ENCODE assay signal across 20 cellular contexts in genomic region chr16:28592979-28593553, GRCh38. TPM values are rescaled to one million over a fixed set of nuclear protein-coding genes. Genes with fewer than 3 reads are reported as not detected.
DNase-seq lines count a peak whose midpoint lies in the region; ATAC-seq and TF ChIP-seq lines count a peak whose summit lies in the region.
"Had no signal": no experiment of that assay in that cellular context is flagged by ENCODE, and none has a peak within 500 bp of the region (broad histone marks: within the 10 kb centered on the region; RNA-seq: fewer than 3 reads in every experiment).

No MANE protein-coding gene starts in this region.

- no peak overlapping the region for H2AK5ac ChIP-seq in neuronal stem cell (ENCODE audit: low read depth, low read length)

- no peak for TF ChIP-seq CTCF in adrenal gland (IDR thresholded peaks at IDR 0.05)

- no peaks in the 10 kb centered on the region for H3K9me3 ChIP-seq in CD4-positive, CD25-positive, alpha-beta regulatory T cell (ENCODE audit: control insufficient read depth in 2 of 2, low read length in 2 of 2)
- H3K9me3 ChIP-seq in neuronal stem cell (replicated peaks in 1 of 2; ENCODE audit: control insufficient read depth in 2 of 2, insufficient read depth in 1 of 2, low read depth in 1 of 2, low read length in 2 of 2) (no peaks in the 10 kb centered on the region), adrenal gland (replicated peaks in 1 of 3) (no peaks in the 10 kb centered on the region)

- H3K4me1 ChIP-seq in CD4-positive, CD25-positive, alpha-beta regulatory T cell (ENCODE audit: control insufficient read depth, insufficient read depth, low read length, poor library complexity, severe bottlenecking) = no peaks in the 10 kb centered on the region
- H3K4me1 ChIP-seq in neuronal stem cell (ENCODE audit: control insufficient read depth in 2 of 2, insufficient read depth in 1 of 2, low read depth in 1 of 2, low read length in 2 of 2) (peaks cover 11 to 15% of the 10 kb centered on the region in 2 donors), adrenal gland (replicated peaks in 1 of 2) (peaks cover 3 to 4% of the 10 kb centered on the region in 2 donors)

- H3K27ac Mint-ChIP-seq in activated naive CD4-positive, alpha-beta T cell treated with anti-CD3 and anti-CD28 coated beads, Interleukin-2, amount 50 U/mL, for 24 hours = peak overlapping the region; percentile 30
- H3K27ac Mint-ChIP-seq in CD4-positive, CD25-positive, alpha-beta regulatory T cell = peak overlapping the region; percentile 49 to 89 (median 86)
- peak overlapping the region; percentile 35 for H3K27ac Mint-ChIP-seq in activated naive CD8-positive, alpha-beta T cell treated with anti-CD3 and anti-CD28 coated beads, Interleukin-2, amount 10 ng/mL, durations not matched to agents 7 days and 5 days

- H3K4me1 Mint-ChIP-seq in activated naive CD4-positive, alpha-beta T cell treated with anti-CD3 and anti-CD28 coated beads, Interleukin-2, amount 50 U/mL, for 24 hours = peaks cover 7% of the 10 kb centered on the region
- peaks cover 0 to 5% (median 2%) of the 10 kb centered on the region in 4 donors for H3K4me1 Mint-ChIP-seq in CD4-positive, CD25-positive, alpha-beta regulatory T cell
- H3K4me1 Mint-ChIP-seq in activated naive CD8-positive, alpha-beta T cell treated with anti-CD3 and anti-CD28 coated beads, Interleukin-2, amount 10 ng/mL, durations not matched to agents 7 days and 5 days = peaks cover 17% of the 10 kb centered on the region

- H3K27me3 Mint-ChIP-seq in activated naive CD4-positive, alpha-beta T cell treated with anti-CD3 and anti-CD28 coated beads, Interleukin-2, amount 50 U/mL, for 24 hours = no peaks in the 10 kb centered on the region
- no peaks in the 10 kb centered on the region for H3K27me3 Mint-ChIP-seq in CD4-positive, CD25-positive, alpha-beta regulatory T cell
- H3K27me3 Mint-ChIP-seq in activated naive CD8-positive, alpha-beta T cell treated with anti-CD3 and anti-CD28 coated beads, Interleukin-2, amount 10 ng/mL, durations not matched to agents 7 days and 5 days = no peaks in the 10 kb centered on the region
- H3K27me3 Mint-ChIP-seq: CD4-positive, alpha-beta memory T cell had no signal

- no peak overlapping the region for H2BK15ac ChIP-seq in neuronal stem cell (ENCODE audit: low read length)

- H3K23ac ChIP-seq in neuronal stem cell (ENCODE audit: low read depth, low read length, poor library complexity) = no peak overlapping the region

- intact Hi-C loops in adrenal gland (cut with DNase I) = no loop called here

- no peak for TF ChIP-seq POLR2A in adrenal gland (IDR thresholded peaks at IDR 0.05)

- no peak overlapping the region for H3K9ac ChIP-seq in neuronal stem cell (ENCODE audit: low read depth, low read length, poor library complexity)

- POLR2A ChIA-PET in activated naive CD8-positive, alpha-beta T cell treated with anti-CD3 and anti-CD28 coated beads, Interleukin-2, amount 10 ng/mL, durations not matched to agents 7 days and 5 days (lab: Charles Lee) = no interaction called here

- no peak overlapping the region for H3K18ac ChIP-seq in neuronal stem cell (ENCODE audit: low read length)

- H3K4me2 ChIP-seq in neuronal stem cell (ENCODE audit: insufficient read depth, low read length, poor library complexity, severe bottlenecking) = no peak overlapping the region

- H3K9me3 Mint-ChIP-seq in activated naive CD4-positive, alpha-beta T cell treated with anti-CD3 and anti-CD28 coated beads, Interleukin-2, amount 50 U/mL, for 24 hours = no peaks in the 10 kb centered on the region
- H3K9me3 Mint-ChIP-seq in CD4-positive, CD25-positive, alpha-beta regulatory T cell = no peaks in the 10 kb centered on the region
- H3K9me3 Mint-ChIP-seq in activated naive CD8-positive, alpha-beta T cell treated with anti-CD3 and anti-CD28 coated beads, Interleukin-2, amount 10 ng/mL, durations not matched to agents 7 days and 5 days = no peaks in the 10 kb centered on the region

- H2BK5ac ChIP-seq in neuronal stem cell (ENCODE audit: low read length) = peak overlapping the region; percentile 39

- WGBS in neuronal stem cell (ENCODE audit: extremely low coverage in 2 of 2, insufficient read length in 2 of 2, insufficient replicate concordance in 1 of 2), 2 donors = no CpG with 5 or more reads among the region's 13 CpGs
- WGBS in adrenal gland, 4 donors = 86 to 96% (median 88%) methylated on average over 10 to 13 of the region's 13 CpGs

- no peak overlapping the region for H3K27ac ChIP-seq in CD4-positive, CD25-positive, alpha-beta regulatory T cell (ENCODE audit: insufficient read depth, low read length, poor library complexity, severe bottlenecking)
- H3K27ac ChIP-seq in neuronal stem cell (replicated peaks; ENCODE audit: low read length) (no peak overlapping the region), adrenal gland (no peak overlapping the region)

- H2BK120ac ChIP-seq in neuronal stem cell (ENCODE audit: low read depth, low read length) = no peak overlapping the region

- no peak overlapping the region for H4K8ac ChIP-seq in neuronal stem cell (ENCODE audit: low read depth, low read length)

- H3K27me3 ChIP-seq in CD4-positive, CD25-positive, alpha-beta regulatory T cell (ENCODE audit: control insufficient read depth, insufficient read depth, low read length) = no peaks in the 10 kb centered on the region
- H3K27me3 ChIP-seq in neuronal stem cell (ENCODE audit: control insufficient read depth in 3 of 3, insufficient read depth in 3 of 3, low read depth in 1 of 3, low read length in 3 of 3) (no peaks in the 10 kb centered on the region), adrenal gland (no peaks in the 10 kb centered on the region)

- peaks cover 7% of the 10 kb centered on the region for H3K36me3 Mint-ChIP-seq in activated naive CD4-positive, alpha-beta T cell treated with anti-CD3 and anti-CD28 coated beads, Interleukin-2, amount 50 U/mL, for 24 hours
- peaks cover 24% of the 10 kb centered on the region for H3K36me3 Mint-ChIP-seq in CD4-positive, CD25-positive, alpha-beta regulatory T cell
- H3K36me3 Mint-ChIP-seq in activated naive CD8-positive, alpha-beta T cell treated with anti-CD3 and anti-CD28 coated beads, Interleukin-2, amount 10 ng/mL, durations not matched to agents 7 days and 5 days = peaks cover 8% of the 10 kb centered on the region

- no peak for DNase-seq in activated naive CD4-positive, alpha-beta T cell (lab: John Stamatoyannopoulos, UW)
- no peak for DNase-seq in CD4-positive, CD25-positive, alpha-beta regulatory T cell
- DNase-seq in activated naive CD8-positive, alpha-beta T cell treated with anti-CD3 and anti-CD28 coated beads, Interleukin-2, amount 10 ng/mL, durations not matched to agents 7 days and 5 days = no peak
- DNase-seq in neuronal stem cell (ENCODE audit: low spot score) (no peak), NCI-H2107 treated with DMSO at 0.1 percent for 48 hours (lab: John Stamatoyannopoulos, UW; ENCODE audit: unreplicated experiment) (no peak), adrenal gland (no peak), hepatic stellate cell (ENCODE audit: low spot score) (no peak)
- DNase-seq: 8988T; CD4-positive, alpha-beta memory T cell; DMS79; KBM-7; NCI-H1105; NCI-H1694; NCI-H2081 treated with DMSO at 0.1 percent for 48 hours; NCI-H510A; NCI-H774; OCI-M1; Right ventricle myocardium superior had no signal

- no peak overlapping the region for H2AFZ ChIP-seq in neuronal stem cell (ENCODE audit: low read length)

- H3K4me3 ChIP-seq in CD4-positive, CD25-positive, alpha-beta regulatory T cell (ENCODE audit: low read depth, low read length) = no peak overlapping the region
- H3K4me3 ChIP-seq in neuronal stem cell (ENCODE audit: low read length in 2 of 2) (no peak overlapping the region), adrenal gland (no peak overlapping the region)

- no peak for ATAC-seq in CD4-positive, CD25-positive, alpha-beta regulatory T cell (ENCODE audit: low read depth in 2 of 2)
- no peak for ATAC-seq in activated naive CD8-positive, alpha-beta T cell treated with anti-CD3 and anti-CD28 coated beads, Interleukin-2, amount 10 ng/mL, durations not matched to agents 7 days and 5 days (ENCODE audit: low read depth)

- H3K79me1 ChIP-seq in neuronal stem cell (ENCODE audit: low read depth, low read length) = no peaks in the 10 kb centered on the region

- no peak overlapping the region for H4K91ac ChIP-seq in neuronal stem cell (ENCODE audit: low read depth, low read length, poor library complexity)

- H2BK12ac ChIP-seq in neuronal stem cell (ENCODE audit: low read length) = no peak overlapping the region

- peak overlapping the region; percentile 37 for H3K4ac ChIP-seq in neuronal stem cell (ENCODE audit: low read length)

- H3K14ac ChIP-seq in neuronal stem cell (ENCODE audit: low read length) = peak overlapping the region; percentile 63

- no peak overlapping the region for H3K4me3 Mint-ChIP-seq in activated naive CD4-positive, alpha-beta T cell treated with anti-CD3 and anti-CD28 coated beads, Interleukin-2, amount 50 U/mL, for 24 hours
- no peak overlapping the region for H3K4me3 Mint-ChIP-seq in CD4-positive, CD25-positive, alpha-beta regulatory T cell
- no peak overlapping the region for H3K4me3 Mint-ChIP-seq in activated naive CD8-positive, alpha-beta T cell treated with anti-CD3 and anti-CD28 coated beads, Interleukin-2, amount 10 ng/mL, durations not matched to agents 7 days and 5 days
- H3K4me3 Mint-ChIP-seq: CD4-positive, alpha-beta memory T cell had no signal

- peaks cover 36% of the 10 kb centered on the region for H3K36me3 ChIP-seq in CD4-positive, CD25-positive, alpha-beta regulatory T cell (ENCODE audit: control insufficient read depth, insufficient read depth, low read length)
- peaks cover 20 to 41% of the 10 kb centered on the region in 2 donors for H3K36me3 ChIP-seq in neuronal stem cell (replicated peaks in 1 of 2; ENCODE audit: control insufficient read depth in 2 of 2, insufficient read depth in 2 of 2, low read length in 2 of 2)
- peaks cover 0 to 28% of the 10 kb centered on the region in 2 donors for H3K36me3 ChIP-seq in adrenal gland (replicated peaks in 1 of 2)

RNA-seq across cellular contexts. Expression of gene SULT1A2, which starts 3.8 kb away (rescaled TPM):
- total RNA-seq in CD4-positive, CD25-positive, alpha-beta regulatory T cell = 0.39 TPM
- polyA plus RNA-seq in CD4-positive, CD25-positive, alpha-beta regulatory T cell = not detected
- total RNA-seq in activated naive CD8-positive, alpha-beta T cell treated with anti-CD3 and anti-CD28 coated beads, Interleukin-2, amount 10 ng/mL, durations not matched to agents 7 days and 5 days = 1 to 10 TPM in 1 of 2 experiments, under 1 TPM in 1; 0.91 to 1.0 TPM
- 0.07 TPM for polyA plus RNA-seq in neuronal stem cell (2013, experiment 1 of 2)
- 0.11 TPM for polyA plus RNA-seq in neuronal stem cell (2013, experiment 2 of 2)
- 10 to 100 TPM in 1 of 8 donors, 1 to 10 TPM in 7; 1.6 to 22.5 (median 3.1) TPM for total RNA-seq in adrenal gland
- polyA plus RNA-seq in adrenal gland = 1 to 10 TPM in 2 of 3 donors, under 1 TPM in 1; 0.55 to 5.3 (median 2.1) TPM

RNA-seq across cellular contexts. Expression of gene SULT1A1, which starts 16.8 kb away (rescaled TPM):
- total RNA-seq in CD4-positive, CD25-positive, alpha-beta regulatory T cell = 8.6 TPM
- 10 to 100 TPM in 2 of 4 donors, 1 to 10 TPM in 2; 6.4 to 19.2 (median 10.2) TPM for polyA plus RNA-seq in CD4-positive, CD25-positive, alpha-beta regulatory T cell
- total RNA-seq in activated naive CD8-positive, alpha-beta T cell treated with anti-CD3 and anti-CD28 coated beads, Interleukin-2, amount 10 ng/mL, durations not matched to agents 7 days and 5 days = 10 to 100 TPM; 16.3 to 17.5 TPM
- 1.5 TPM for polyA plus RNA-seq in neuronal stem cell (2013, experiment 1 of 2)
- 1.7 TPM for polyA plus RNA-seq in neuronal stem cell (2013, experiment 2 of 2)
- total RNA-seq in adrenal gland = 100 to 1,000 TPM in 6 of 8 donors, 10 to 100 TPM in 2; 76.8 to 367 (median 198) TPM
- polyA plus RNA-seq in adrenal gland = 100 to 1,000 TPM in 1 of 3 donors, 10 to 100 TPM in 2; 47.2 to 162 (median 72.8) TPM

RNA-seq across cellular contexts. Expression of gene SGF29, which starts 39.3 kb away (rescaled TPM):
- total RNA-seq in CD4-positive, CD25-positive, alpha-beta regulatory T cell = 49.5 TPM
- polyA plus RNA-seq in CD4-positive, CD25-positive, alpha-beta regulatory T cell = 10 to 100 TPM; 43.4 to 97.5 (median 70.5) TPM
- 10 to 100 TPM; 47.0 to 49.8 TPM for total RNA-seq in activated naive CD8-positive, alpha-beta T cell treated with anti-CD3 and anti-CD28 coated beads, Interleukin-2, amount 10 ng/mL, durations not matched to agents 7 days and 5 days
- 29.5 TPM for polyA plus RNA-seq in neuronal stem cell (2013, experiment 1 of 2)
- 24.9 TPM for polyA plus RNA-seq in neuronal stem cell (2013, experiment 2 of 2)
- total RNA-seq in adrenal gland = 10 to 100 TPM; 24.1 to 64.1 (median 29.9) TPM
- 100 to 1,000 TPM in 1 of 3 donors, 10 to 100 TPM in 2; 18.4 to 118 (median 81.1) TPM for polyA plus RNA-seq in adrenal gland

RNA-seq across cellular contexts. Expression of gene NPIPB8, which starts 44.8 kb away (rescaled TPM):
- total RNA-seq in CD4-positive, CD25-positive, alpha-beta regulatory T cell = 1.1 TPM
- polyA plus RNA-seq in CD4-positive, CD25-positive, alpha-beta regulatory T cell = not detected
- total RNA-seq in activated naive CD8-positive, alpha-beta T cell treated with anti-CD3 and anti-CD28 coated beads, Interleukin-2, amount 10 ng/mL, durations not matched to agents 7 days and 5 days = 1 to 10 TPM; 1.1 to 2.4 TPM
- 0.14 TPM for polyA plus RNA-seq in neuronal stem cell (2013, experiment 1 of 2)
- 0.25 TPM for polyA plus RNA-seq in neuronal stem cell (2013, experiment 2 of 2)
- not detected for total RNA-seq in adrenal gland
- polyA plus RNA-seq in adrenal gland = not detected
- total RNA-seq: CD4-positive, alpha-beta memory T cell; H4; Right ventricle myocardium superior had no signal
- polyA plus RNA-seq: CD4-positive, alpha-beta memory T cell had no signal

RNA-seq across cellular contexts. Expression of gene NUPR1, which starts 54.3 kb away (rescaled TPM):
- not detected for total RNA-seq in CD4-positive, CD25-positive, alpha-beta regulatory T cell
- polyA plus RNA-seq in CD4-positive, CD25-positive, alpha-beta regulatory T cell = not detected
- total RNA-seq in activated naive CD8-positive, alpha-beta T cell treated with anti-CD3 and anti-CD28 coated beads, Interleukin-2, amount 10 ng/mL, durations not matched to agents 7 days and 5 days = under 1 TPM in 1 of 2 experiments, not detected in 1; 0.20 TPM
- 0.06 TPM for polyA plus RNA-seq in neuronal stem cell (2013, experiment 1 of 2)
- polyA plus RNA-seq in neuronal stem cell (2013, experiment 2 of 2) = 0.01 TPM
- total RNA-seq in adrenal gland = 100 to 1,000 TPM in 6 of 8 donors, 10 to 100 TPM in 2; 63.4 to 746 (median 226) TPM
- polyA plus RNA-seq in adrenal gland = 100 to 1,000 TPM; 123 to 317 (median 305) TPM
- total RNA-seq: CD4-positive, alpha-beta memory T cell had no signal
- polyA plus RNA-seq: CD4-positive, alpha-beta memory T cell had no signal

Comparison
In these comparisons a context has a peak if more than half of its experiments do, and no peak if none do; other contexts are left out.
1. H3K27ac Mint-ChIP-seq: peak in every context shown above with its lines; median percentile 86 in CD4-positive, CD25-positive, alpha-beta regulatory T cell; 35 in activated naive CD8-positive, alpha-beta T cell treated with anti-CD3 and anti-CD28 coated beads, Interleukin-2, amount 10 ng/mL, durations not matched to agents 7 days and 5 days; 30 in activated naive CD4-positive, alpha-beta T cell treated with anti-CD3 and anti-CD28 coated beads, Interleukin-2, amount 50 U/mL, for 24 hours.